8 cellular contexts compared by ENCODE assay signal in the genomic region with DNA sequence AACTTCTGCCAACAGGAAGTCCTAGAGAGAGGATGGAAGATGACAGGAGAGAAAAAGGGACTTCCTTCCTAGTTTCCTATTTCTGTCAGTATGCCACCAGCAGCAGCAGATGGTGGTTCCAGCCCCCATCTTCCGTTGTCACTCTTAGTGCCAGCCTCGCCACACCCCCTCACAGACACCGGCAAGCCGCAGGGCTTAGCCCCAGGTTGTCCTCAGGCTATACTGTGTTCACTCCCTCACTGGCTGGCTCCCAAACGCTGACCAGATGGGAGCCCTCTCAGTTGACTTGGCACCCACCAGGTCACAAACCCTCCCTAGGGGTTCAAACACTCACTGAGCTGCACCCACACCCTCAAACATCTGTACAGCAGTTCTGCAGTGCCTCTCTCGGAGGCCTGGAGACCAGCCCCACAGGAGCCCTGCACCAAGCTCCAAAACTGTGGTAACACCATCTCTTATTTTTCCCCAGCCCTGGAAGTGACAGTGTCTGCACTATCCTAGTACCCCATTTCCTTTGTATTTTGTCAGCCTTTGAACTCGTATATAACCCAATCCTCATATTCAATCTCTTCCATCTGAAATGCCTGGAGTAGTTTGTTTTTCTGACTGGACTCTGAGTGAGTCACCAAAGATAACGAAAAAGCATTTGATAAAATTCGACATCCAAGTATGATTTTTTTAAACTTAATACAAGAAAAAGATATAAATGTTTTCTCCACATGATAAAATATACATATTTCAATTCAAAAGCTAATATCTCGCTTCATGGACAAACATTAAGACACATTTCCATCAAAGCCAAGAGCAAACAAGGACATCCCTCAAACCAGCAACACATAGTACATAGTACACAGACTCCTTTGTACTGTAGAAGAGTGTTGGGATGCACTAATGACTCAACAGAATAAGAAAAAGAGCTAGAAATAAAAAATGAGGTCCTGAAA. TPM values are rescaled to one million over a fixed set of nuclear protein-coding genes. Genes with fewer than 3 reads are reported as not detected.
DNase-seq lines count a peak whose midpoint lies in the region; ATAC-seq, FAIRE-seq and TF ChIP-seq lines count a peak whose summit lies in the region.

No MANE protein-coding gene starts in this region.

- H3K79me2 ChIP-seq in GM23338 (replicated peaks; ENCODE audit: insufficient read depth) (peaks cover 100% of the 10 kb centered on the region), smooth muscle cell (ENCODE audit: low read depth) (peaks cover 99% of the 10 kb centered on the region)

- TF ChIP-seq POLR2A in esophagus squamous epithelium (IDR thresholded peaks at IDR 0.05): no peak

- intact Hi-C loops in esophagus squamous epithelium (cut with DNase I): no loop called here

- H3K4me3 ChIP-seq in GM23338 (no peak overlapping the region), esophagus squamous epithelium (no peak overlapping the region), smooth muscle cell (no peak overlapping the region)

- POLR2A ChIA-PET in GM10248 (lab: Yijun Ruan, JAX): no interaction called here

- WGBS in esophagus squamous epithelium, 2 donors: 44 to 53% methylated on average over 9 to 10 of the region's 10 CpGs
- 59% methylated on average over 10 of the region's 10 CpGs for WGBS in smooth muscle cell (ENCODE audit: low lambda C conversion rate)

- H3K4me1 Mint-ChIP-seq in GM23338 (peaks cover 55% of the 10 kb centered on the region), T-helper 17 cell (peaks cover 54% of the 10 kb centered on the region)

- H3K27ac Mint-ChIP-seq in GM23338 (0 out of 2 replicates have a peak overlapping the region, but pooled peaks have one; percentile 11), T-helper 17 cell (no peak overlapping the region)

- H3K9me3 ChIP-seq in T-helper 17 cell (ENCODE audit: control insufficient read depth, low read length, poor library complexity, severe bottlenecking): no peaks in the 10 kb centered on the region
- H3K9me3 ChIP-seq in esophagus squamous epithelium: no peaks in the 10 kb centered on the region
- H3K9me3 ChIP-seq in smooth muscle cell (replicated peaks; ENCODE audit: low read depth): no peaks in the 10 kb centered on the region

- no peak for FAIRE-seq in GM19239 (lab: Jason Lieb, UNC)

- H3K4me3 Mint-ChIP-seq in GM23338 (no peak overlapping the region), T-helper 17 cell (peak overlapping the region; percentile 62)

- no peaks in the 10 kb centered on the region for H3K36me3 ChIP-seq in GM23338 (ENCODE audit: insufficient read depth)
- H3K36me3 ChIP-seq in esophagus squamous epithelium: no peaks in the 10 kb centered on the region
- no peaks in the 10 kb centered on the region for H3K36me3 ChIP-seq in smooth muscle cell (ENCODE audit: low read depth)

- no peak for TF ChIP-seq CTCF in GM23338 (conservative IDR thresholded peaks at IDR 0.05; ENCODE audit: low read depth in 2 of 2)
- TF ChIP-seq CTCF in esophagus squamous epithelium (IDR thresholded peaks at IDR 0.05): no peak
- TF ChIP-seq CTCF in smooth muscle cell (IDR thresholded peaks at IDR 0.05; ENCODE audit: borderline replicate concordance, insufficient read depth, poor library complexity, severe bottlenecking): no peak
- no peak for TF ChIP-seq CTCF in GM10248 (IDR thresholded peaks at IDR 0.05; ENCODE audit: control extremely low read depth, extremely low read depth, low read depth, missing control alignments)

- H3K27me3 ChIP-seq in GM23338 (ENCODE audit: insufficient read depth) (no peaks in the 10 kb centered on the region), esophagus squamous epithelium (no peaks in the 10 kb centered on the region), smooth muscle cell (ENCODE audit: low read depth) (no peaks in the 10 kb centered on the region)

- no peaks in the 10 kb centered on the region for H3K9me3 Mint-ChIP-seq in GM23338

- H2AFZ ChIP-seq in GM23338 (no peak overlapping the region), smooth muscle cell (ENCODE audit: low read depth) (no peak overlapping the region)

- CTCF ChIA-PET in GM10248 (lab: Yijun Ruan, JAX): interaction anchor here (1.0 kb wide), 1 partner anchor 10 kb away, joined by 3 read pairs; no protein-coding TSS in a partner anchor

- H3F3A ChIP-seq in GM23338 (replicated peaks; ENCODE audit: low read depth) (no peaks in the 10 kb centered on the region), smooth muscle cell (ENCODE audit: low read depth) (no peaks in the 10 kb centered on the region)

- H3K9me2 ChIP-seq in GM23338 (ENCODE audit: insufficient read depth): no peaks in the 10 kb centered on the region

- peak; percentile 16; the same call in 1 of the 3 replicates for ATAC-seq in GM23338
- ATAC-seq in T-helper 17 cell: peak; percentile 27

- DNase-seq in GM23338 (ENCODE audit: low spot score) (no peak), T-helper 17 cell (no peak), esophagus squamous epithelium (lab: John Stamatoyannopoulos, UW) (no peak), smooth muscle cell (lab: John Stamatoyannopoulos, UW; ENCODE audit: unreplicated experiment) (no peak), GM10248 (ENCODE audit: extremely low spot score) (no peak), dermis blood vessel endothelial cell (no peak), GM19239 (ENCODE audit: insufficient read length, low spot score) (no peak), NCI-H1436 (lab: John Stamatoyannopoulos, UW) (no peak)

- no peaks in the 10 kb centered on the region for H3K36me3 Mint-ChIP-seq in GM23338 (ENCODE audit: low read depth)
- H3K36me3 Mint-ChIP-seq in T-helper 17 cell (ENCODE audit: low read depth): peaks cover 8% of the 10 kb centered on the region

- peaks cover 15% of the 10 kb centered on the region; the same call in 1 of the 2 replicates for H4K20me1 ChIP-seq in GM23338 (replicated peaks; ENCODE audit: insufficient read depth)
- peaks cover 81% of the 10 kb centered on the region for H4K20me1 ChIP-seq in smooth muscle cell (ENCODE audit: low read depth)

- H3K27ac ChIP-seq in GM23338 (ENCODE audit: low read depth) (no peak overlapping the region), esophagus squamous epithelium (peak overlapping the region; percentile 28 to 61 (median 34)), smooth muscle cell (ENCODE audit: low read depth) (peak overlapping the region; percentile 67)

- peaks cover 51% of the 10 kb centered on the region for H3K4me1 ChIP-seq in GM23338 (ENCODE audit: insufficient read depth)
- H3K4me1 ChIP-seq in esophagus squamous epithelium: peaks cover 8 to 92% (median 48%) of the 10 kb centered on the region in 3 donors
- peaks cover 19% of the 10 kb centered on the region for H3K4me1 ChIP-seq in smooth muscle cell (ENCODE audit: low read depth)

- H3K4me2 ChIP-seq in GM23338 (no peak overlapping the region), smooth muscle cell (peak overlapping the region; percentile 70)

- no peak overlapping the region for H3K9ac ChIP-seq in smooth muscle cell (ENCODE audit: low read depth)

- peaks cover 6% of the 10 kb centered on the region for H3K27me3 Mint-ChIP-seq in GM23338 (ENCODE audit: insufficient read depth, low read depth, poor library complexity)
- no peaks in the 10 kb centered on the region for H3K27me3 Mint-ChIP-seq in T-helper 17 cell

TF ChIP-seq in GM23338, 12 proteins besides CTCF, POLR2A, EP300 and RAD21 (continues in another document):
- TF ChIP-seq, protein P1, sequence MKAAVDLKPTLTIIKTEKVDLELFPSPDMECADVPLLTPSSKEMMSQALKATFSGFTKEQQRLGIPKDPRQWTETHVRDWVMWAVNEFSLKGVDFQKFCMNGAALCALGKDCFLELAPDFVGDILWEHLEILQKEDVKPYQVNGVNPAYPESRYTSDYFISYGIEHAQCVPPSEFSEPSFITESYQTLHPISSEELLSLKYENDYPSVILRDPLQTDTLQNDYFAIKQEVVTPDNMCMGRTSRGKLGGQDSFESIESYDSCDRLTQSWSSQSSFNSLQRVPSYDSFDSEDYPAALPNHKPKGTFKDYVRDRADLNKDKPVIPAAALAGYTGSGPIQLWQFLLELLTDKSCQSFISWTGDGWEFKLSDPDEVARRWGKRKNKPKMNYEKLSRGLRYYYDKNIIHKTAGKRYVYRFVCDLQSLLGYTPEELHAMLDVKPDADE (IDR thresholded peaks at IDR 0.05): no peak
- TF ChIP-seq EZH2 (IDR thresholded peaks at IDR 0.05; ENCODE audit: low read depth, unreplicated experiment) (no peak), NANOG (IDR thresholded peaks at IDR 0.05; ENCODE audit: borderline replicate concordance) (no peak), ZNF331 (CRISPR knock-in tag; IDR thresholded peaks at IDR 0.05; ENCODE audit: low read depth) (no peak), ZNF114 (CRISPR knock-in tag; IDR thresholded peaks at IDR 0.05) (no peak), EZH2phosphoT487 (IDR thresholded peaks at IDR 0.05; ENCODE audit: unreplicated experiment) (no peak)

RNA-seq across cellular contexts. Expression of a gene that starts 34.5 kb away (rescaled TPM):
- 17.5 and 23.9 TPM in 2 replicates for total RNA-seq in GM23338 (2014; rRNA removed; shearing (Covaris generic))
- 5.0 and 5.8 TPM in 2 replicates for polyA plus RNA-seq in GM23338 (2016; fragmentation: Nextera tagmentation; extraction: Ambion mirVana)
- 10 to 100 TPM; 30.8 to 39.8 TPM for total RNA-seq in T-helper 17 cell
- total RNA-seq in esophagus squamous epithelium: 10 to 100 TPM; 16.4 to 36.2 (median 24.6) TPM
- total RNA-seq in smooth muscle cell: 15.5 and 28.5 TPM in 2 replicates
- polyA plus RNA-seq in smooth muscle cell: 16.2 and 17.5 TPM in 2 replicates
- total RNA-seq in dermis blood vessel endothelial cell: 18.9 and 21.6 TPM in 2 replicates
